In the genomic region with DNA sequence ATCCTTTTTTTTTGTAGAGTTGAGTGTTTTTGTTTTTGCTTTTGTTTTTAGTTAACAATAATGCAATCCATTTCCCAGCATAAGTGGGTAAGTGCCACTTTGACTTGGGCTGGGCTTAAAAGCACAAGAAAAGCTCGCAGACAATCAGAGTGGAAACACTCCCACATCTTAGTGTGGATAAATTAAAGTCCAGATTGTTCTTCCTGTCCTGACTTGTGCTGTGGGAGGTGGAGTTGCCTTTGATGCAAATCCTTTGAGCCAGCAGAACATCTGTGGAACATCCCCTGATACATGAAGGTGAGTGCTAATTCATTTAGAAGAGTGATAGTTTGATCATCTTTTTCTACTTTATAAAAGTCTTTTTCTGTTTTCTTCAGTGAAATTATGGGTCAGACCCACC, we compare ENCODE assay signal across 21 cellular contexts. TPM values are rescaled to one million over a fixed set of nuclear protein-coding genes. Genes with fewer than 3 reads are reported as not detected.
A peak's percentile ranks its signal among the peaks of the same experiment; 100 is the strongest.
DNase-seq lines count a peak whose midpoint lies in the region; ATAC-seq and TF ChIP-seq lines count a peak whose summit lies in the region.
"Had no signal": no experiment of that assay in that cellular context is flagged by ENCODE, and none has a peak within 500 bp of the region (broad histone marks: within the 10 kb centered on the region; RNA-seq: fewer than 3 reads in every experiment).

No MANE protein-coding gene starts in this region.

- no peaks in the 10 kb centered on the region for H3K79me2 ChIP-seq in neural progenitor cell (ENCODE audit: low read depth)

- H3K4me3 ChIP-seq in Panc1 (ENCODE audit: low read depth in 2 of 2, low read length in 2 of 2) = 0 out of 4 replicates have a peak overlapping the region, but pooled peaks of 1 of the 2 experiments have one; percentile 16
- no peak overlapping the region for H3K4me3 ChIP-seq in neural progenitor cell
- H3K4me3 ChIP-seq: MG63, transverse colon had no signal

- peaks cover 10% of the 10 kb centered on the region; the same call in 1 of the 2 replicates for H3K4me1 ChIP-seq in Panc1 (ENCODE audit: control insufficient read depth, insufficient read depth, low read length)
- H3K4me1 ChIP-seq in neural progenitor cell = no peaks in the 10 kb centered on the region
- H3K4me1 ChIP-seq: transverse colon had no signal

- no peaks in the 10 kb centered on the region for H3K9me3 Mint-ChIP-seq in activated CD4-positive, alpha-beta memory T cell treated with anti-CD3 and anti-CD28 coated beads for 36 hours
- H3K9me3 Mint-ChIP-seq in activated CD4-positive, alpha-beta memory T cell treated with anti-CD3 and anti-CD28 coated beads, Interleukin-2, amount 10 ng/mL, durations not matched to agents 7 days and 5 days = no peaks in the 10 kb centered on the region
- H3K9me3 Mint-ChIP-seq in neural progenitor cell = no peaks in the 10 kb centered on the region

- CTCF ChIA-PET in activated CD4-positive, alpha-beta memory T cell treated with anti-CD3 and anti-CD28 coated beads for 36 hours (lab: Charles Lee) = interaction anchor here (0.6 to 0.7 kb wide), 2 partner anchors 23 kb away, joined by 3 read pairs; no protein-coding TSS in a partner anchor
- CTCF ChIA-PET in activated CD4-positive, alpha-beta memory T cell treated with anti-CD3 and anti-CD28 coated beads, Interleukin-2, amount 10 ng/mL, durations not matched to agents 7 days and 5 days (lab: Charles Lee) = interaction anchor here (0.9 kb wide), 1 partner anchor 9 kb away, joined by 3 read pairs; no protein-coding TSS in a partner anchor
- CTCF ChIA-PET in Panc1 (lab: Charles Lee) = no interaction called here

- H3K27me3 ChIP-seq in Panc1 (ENCODE audit: control insufficient read depth, insufficient read depth, low read length) (no peaks in the 10 kb centered on the region), neural progenitor cell (no peaks in the 10 kb centered on the region)
- H3K27me3 ChIP-seq: MG63, transverse colon had no signal

- TF ChIP-seq CTCF in Panc1 (IDR thresholded peaks at IDR 0.05) (no peak), neural progenitor cell (IDR thresholded peaks at IDR 0.05) (no peak)

- peak overlapping the region; percentile 14 for H2AFZ ChIP-seq in neural progenitor cell (replicated peaks)

- no peak overlapping the region for H3K4me2 ChIP-seq in neural progenitor cell

- no peak for DNase-seq in activated CD4-positive, alpha-beta memory T cell treated with anti-CD3 and anti-CD28 coated beads for 36 hours
- no peak for DNase-seq in activated CD4-positive, alpha-beta memory T cell treated with anti-CD3 and anti-CD28 coated beads, Interleukin-2, amount 10 ng/mL, durations not matched to agents 7 days and 5 days
- no peak for DNase-seq in Panc1 (ENCODE audit: low read depth, low spot score)
- DNase-seq in epithelial cell of prostate (ENCODE audit: low read depth, low spot score) = no peak
- no peak for DNase-seq in neural progenitor cell (ENCODE audit: low spot score)
- DNase-seq in activated CD4-positive, CD25-positive, alpha-beta regulatory T cell treated with anti-CD3 and anti-CD28 coated beads, Interleukin-2, amount 50 U/mL, for 72 hours = no peak
- DNase-seq in GM03348 (ENCODE audit: low spot score) = no peak
- DNase-seq: activated CD4-positive, CD25-positive, alpha-beta regulatory T cell; activated gamma-delta T cell treated with Interleukin-2 at 50 U/mL for 16 hours; C1 segment of cervical spinal cord; cerebellar nuclear complex; effector memory CD8-positive, alpha-beta T cell; foreskin melanocyte; NCI-H187; NCI-H510A treated with DMSO at 0.1 percent for 48 hours; right cardiac atrium; stimulated activated naive CD4-positive, alpha-beta T cell treated with Interleukin-2 at 50 U/mL for 16 hours; transverse colon had no signal

- intact Hi-C loops in activated CD4-positive, alpha-beta memory T cell treated with anti-CD3 and anti-CD28 coated beads for 36 hours (cut with micrococcal nuclease) = no loop called here
- intact Hi-C loops in Panc1 (cut with micrococcal nuclease; ENCODE audit: unreplicated experiment) = no loop called here

- POLR2A ChIA-PET in activated CD4-positive, alpha-beta memory T cell treated with anti-CD3 and anti-CD28 coated beads for 36 hours (lab: Charles Lee) = no interaction called here
- POLR2A ChIA-PET in activated CD4-positive, alpha-beta memory T cell treated with anti-CD3 and anti-CD28 coated beads, Interleukin-2, amount 10 ng/mL, durations not matched to agents 7 days and 5 days (lab: Charles Lee) = no interaction called here
- POLR2A ChIA-PET in Panc1 (lab: Charles Lee) = no interaction called here

- H3F3A ChIP-seq in neural progenitor cell (ENCODE audit: low read depth) = no peaks in the 10 kb centered on the region

- no peaks in the 10 kb centered on the region for H3K9me3 ChIP-seq in Panc1 (ENCODE audit: control insufficient read depth, insufficient read depth, low read depth, low read length)
- H3K9me3 ChIP-seq in neural progenitor cell (ENCODE audit: low read depth) = no peaks in the 10 kb centered on the region
- H3K9me3 ChIP-seq: MG63, transverse colon had no signal

- H3K27ac ChIP-seq in Panc1 (ENCODE audit: low read length) = peak overlapping the region; percentile 10; the same call in 1 of the 2 replicates
- peak overlapping the region; percentile 46 for H3K27ac ChIP-seq in epithelial cell of prostate
- no peak overlapping the region for H3K27ac ChIP-seq in neural progenitor cell
- H3K27ac ChIP-seq: transverse colon had no signal

- H3K36me3 ChIP-seq in Panc1 (ENCODE audit: control insufficient read depth, insufficient read depth, low read length) (no peaks in the 10 kb centered on the region), neural progenitor cell (no peaks in the 10 kb centered on the region)
- H3K36me3 ChIP-seq: MG63, transverse colon had no signal

- H3K27me3 Mint-ChIP-seq in activated CD4-positive, alpha-beta memory T cell treated with anti-CD3 and anti-CD28 coated beads for 36 hours = peaks cover 3% of the 10 kb centered on the region
- H3K27me3 Mint-ChIP-seq in activated CD4-positive, alpha-beta memory T cell treated with anti-CD3 and anti-CD28 coated beads, Interleukin-2, amount 10 ng/mL, durations not matched to agents 7 days and 5 days = peaks cover 4% of the 10 kb centered on the region
- no peaks in the 10 kb centered on the region for H3K27me3 Mint-ChIP-seq in neural progenitor cell (ENCODE audit: insufficient read depth, low read depth)

- H4K20me1 ChIP-seq in neural progenitor cell (ENCODE audit: low read depth) = no peaks in the 10 kb centered on the region

- no peak overlapping the region for H3K9ac ChIP-seq in neural progenitor cell

- H3K4me1 Mint-ChIP-seq in activated CD4-positive, alpha-beta memory T cell treated with anti-CD3 and anti-CD28 coated beads for 36 hours (ENCODE audit: low read depth) = peaks cover 42% of the 10 kb centered on the region
- peaks cover 56% of the 10 kb centered on the region for H3K4me1 Mint-ChIP-seq in activated CD4-positive, alpha-beta memory T cell treated with anti-CD3 and anti-CD28 coated beads, Interleukin-2, amount 10 ng/mL, durations not matched to agents 7 days and 5 days
- H3K4me1 Mint-ChIP-seq in neural progenitor cell = peaks cover 7% of the 10 kb centered on the region

- BruUV-seq in Panc1 (replicated peaks; lab: Mats Ljungman, UMichigan) = no TSS peak

- in situ Hi-C loops in Panc1 (cut with HindIII; ENCODE audit: low pct_unique_long_range_greater_than_20kb, low sequenced_read_pairs) = no loop called here

- peak overlapping the region; percentile 39 for H3K27ac Mint-ChIP-seq in activated CD4-positive, alpha-beta memory T cell treated with anti-CD3 and anti-CD28 coated beads for 36 hours
- H3K27ac Mint-ChIP-seq in activated CD4-positive, alpha-beta memory T cell treated with anti-CD3 and anti-CD28 coated beads, Interleukin-2, amount 10 ng/mL, durations not matched to agents 7 days and 5 days = no peak overlapping the region
- H3K27ac Mint-ChIP-seq in neural progenitor cell = no peak overlapping the region
- H3K27ac Mint-ChIP-seq: effector memory CD8-positive, alpha-beta T cell had no signal

- no peak for ATAC-seq in Panc1
- ATAC-seq in GM18907 (IDR thresholded peaks at IDR 0.05; ENCODE audit: unreplicated experiment) = no peak
- ATAC-seq: effector memory CD8-positive, alpha-beta T cell had no signal

- no peaks in the 10 kb centered on the region for H3K36me3 Mint-ChIP-seq in activated CD4-positive, alpha-beta memory T cell treated with anti-CD3 and anti-CD28 coated beads for 36 hours
- H3K36me3 Mint-ChIP-seq in activated CD4-positive, alpha-beta memory T cell treated with anti-CD3 and anti-CD28 coated beads, Interleukin-2, amount 10 ng/mL, durations not matched to agents 7 days and 5 days (ENCODE audit: low read depth) = no peaks in the 10 kb centered on the region
- H3K36me3 Mint-ChIP-seq in neural progenitor cell = no peaks in the 10 kb centered on the region

- H3K4me3 Mint-ChIP-seq in activated CD4-positive, alpha-beta memory T cell treated with anti-CD3 and anti-CD28 coated beads for 36 hours = no peak overlapping the region
- no peak overlapping the region for H3K4me3 Mint-ChIP-seq in activated CD4-positive, alpha-beta memory T cell treated with anti-CD3 and anti-CD28 coated beads, Interleukin-2, amount 10 ng/mL, durations not matched to agents 7 days and 5 days
- no peak overlapping the region for H3K4me3 Mint-ChIP-seq in neural progenitor cell
- H3K4me3 Mint-ChIP-seq: effector memory CD8-positive, alpha-beta T cell had no signal

RNA-seq across cellular contexts. Expression of a gene that starts 2.1 kb away (rescaled TPM):
- total RNA-seq in activated CD4-positive, alpha-beta memory T cell treated with anti-CD3 and anti-CD28 coated beads for 36 hours = under 1 TPM; 0.21 to 0.29 TPM
- total RNA-seq in activated CD4-positive, alpha-beta memory T cell treated with anti-CD3 and anti-CD28 coated beads, Interleukin-2, amount 10 ng/mL, durations not matched to agents 7 days and 5 days = under 1 TPM; 0.15 to 0.28 TPM
- total RNA-seq in Panc1 (2021; ENCODE audit: unreplicated experiment) (3.1 TPM), neural progenitor cell (ENCODE audit: low replicate concordance) (not detected in 2 replicates)
- polyA plus RNA-seq in Panc1 (2012; ENCODE audit: insufficient read length) = 0.90 TPM
- total RNA-seq: omental fat pad, right cardiac atrium, transverse colon had no signal
- polyA plus RNA-seq: right cardiac atrium had no signal
